Comparison of ENCODE assay signal across 27 cellular contexts in genomic region chr6:125828476-125829039, GRCh38. TPM values are rescaled to one million over a fixed set of nuclear protein-coding genes. Genes with fewer than 3 reads are reported as not detected.
DNase-seq lines count a peak whose midpoint lies in the region; ATAC-seq and TF ChIP-seq lines count a peak whose summit lies in the region.
"Had no signal": no experiment of that assay in that cellular context is flagged by ENCODE, and none has a peak within 500 bp of the region (broad histone marks: within the 10 kb centered on the region; RNA-seq: fewer than 3 reads in every experiment).

No MANE protein-coding gene starts in this region.

- no peak overlapping the region for H3K4me3 ChIP-seq in Loucy (ENCODE audit: low read length, poor library complexity, severe bottlenecking)
- no peak overlapping the region for H3K4me3 ChIP-seq in gastroesophageal sphincter
- H3K4me3 ChIP-seq in vagina = no peak overlapping the region
- H3K4me3 ChIP-seq: pancreas, smooth muscle cell, transverse colon had no signal

- H3K9me2 ChIP-seq in Loucy (replicated peaks; ENCODE audit: low read depth, low read length) = no peaks in the 10 kb centered on the region

- peaks cover 13% of the 10 kb centered on the region for H3K36me3 Mint-ChIP-seq in activated naive CD8-positive, alpha-beta T cell
- peaks cover 11% of the 10 kb centered on the region for H3K36me3 Mint-ChIP-seq in activated naive CD8-positive, alpha-beta T cell treated with anti-CD3 and anti-CD28 coated beads, Interleukin-2, amount 50 U/mL, for 24 hours (ENCODE audit: low read depth)

- H3K27ac ChIP-seq in gastroesophageal sphincter (peak overlapping the region in 3 of 4 donors; percentile 2 to 57 (median 32)), vagina (peak overlapping the region; percentile 23)
- H3K27ac ChIP-seq: pancreas had no signal

- no peak for TF ChIP-seq POLR2A in gastroesophageal sphincter (IDR thresholded peaks at IDR 0.05)
- TF ChIP-seq POLR2A in vagina (IDR thresholded peaks at IDR 0.05) = no peak

- peaks cover 65% of the 10 kb centered on the region for H3K4me1 Mint-ChIP-seq in activated naive CD8-positive, alpha-beta T cell (ENCODE audit: low read depth)
- H3K4me1 Mint-ChIP-seq in activated naive CD8-positive, alpha-beta T cell treated with anti-CD3 and anti-CD28 coated beads, Interleukin-2, amount 50 U/mL, for 24 hours = peaks cover 54% of the 10 kb centered on the region

- DNase-seq in activated naive CD8-positive, alpha-beta T cell treated with anti-CD3 and anti-CD28 coated beads, Interleukin-2, amount 50 U/mL, for 24 hours = no peak
- no peak for DNase-seq in vagina (ENCODE audit: extremely low spot score in 2 of 2)
- no peak for DNase-seq in SIG-M5 (lab: John Stamatoyannopoulos, UW)
- DNase-seq in UCSD-AML1 (lab: John Stamatoyannopoulos, UW; ENCODE audit: unreplicated experiment) = no peak
- DNase-seq: activated CD4-positive, CD25-positive, alpha-beta regulatory T cell; activated naive CD8-positive, alpha-beta T cell treated with anti-CD3 and anti-CD28 coated beads for 36 hours; Calu3; dermis blood vessel endothelial cell; EL; hypothalamus; MM.1S; NCI-H1436; NCI-H2171; NCI-H510A treated with DMSO at 0.1 percent for 48 hours; pancreas; retina; stimulated activated CD4-positive, alpha-beta T cell treated with anti-CD3 and anti-CD28 coated beads, Interleukin-2, amount 100 ng/mL, for 24 hours; SW 1271; transverse colon had no signal

- H3K27me3 Mint-ChIP-seq in activated naive CD8-positive, alpha-beta T cell = no peaks in the 10 kb centered on the region
- H3K27me3 Mint-ChIP-seq in activated naive CD8-positive, alpha-beta T cell treated with anti-CD3 and anti-CD28 coated beads, Interleukin-2, amount 50 U/mL, for 24 hours = no peaks in the 10 kb centered on the region
- H3K27me3 Mint-ChIP-seq: activated CD4-positive, alpha-beta memory T cell treated with anti-CD3 and anti-CD28 coated beads, Interleukin-2, amount 10 ng/mL, durations not matched to agents 7 days and 5 days; activated naive CD8-positive, alpha-beta T cell treated with anti-CD3 and anti-CD28 coated beads for 36 hours; activated T-helper 17 cell treated with anti-CD3 and anti-CD28 coated beads, Interleukin-2, amount 50 U/mL, for 72 hours had no signal

- peak overlapping the region; percentile 70 for H3K4me2 ChIP-seq in Loucy (ENCODE audit: low read depth, low read length, poor library complexity, severe bottlenecking)
- H3K4me2 ChIP-seq: smooth muscle cell had no signal

- intact Hi-C loops in vagina (cut with DNase I) = no loop called here

- H3K9me3 ChIP-seq in Loucy (ENCODE audit: insufficient read depth, low read depth, low read length) (no peaks in the 10 kb centered on the region), gastroesophageal sphincter (no peaks in the 10 kb centered on the region), vagina (no peaks in the 10 kb centered on the region)
- H3K9me3 ChIP-seq: pancreas, transverse colon had no signal

- no peak overlapping the region for H3K9ac ChIP-seq in Loucy (ENCODE audit: low read depth, low read length, poor library complexity, severe bottlenecking)

- no peak for ATAC-seq in activated naive CD8-positive, alpha-beta T cell treated with anti-CD3 and anti-CD28 coated beads, Interleukin-2, amount 50 U/mL, for 24 hours
- ATAC-seq in gastroesophageal sphincter = peak; percentile 57
- ATAC-seq: HCT116, Panc1 had no signal

- H3K79me2 ChIP-seq in Loucy (ENCODE audit: insufficient read depth, low read length) = peaks cover 44% of the 10 kb centered on the region

- H3K27me3 ChIP-seq in Loucy (ENCODE audit: insufficient read depth, low read length, poor library complexity, severe bottlenecking) = no peaks in the 10 kb centered on the region
- H3K27me3 ChIP-seq in gastroesophageal sphincter = no peaks in the 10 kb centered on the region
- H3K27me3 ChIP-seq in vagina = no peaks in the 10 kb centered on the region
- H3K27me3 ChIP-seq: pancreas, transverse colon had no signal

- peak overlapping the region; percentile 0 for H3K27ac Mint-ChIP-seq in activated naive CD8-positive, alpha-beta T cell
- no peak overlapping the region for H3K27ac Mint-ChIP-seq in activated naive CD8-positive, alpha-beta T cell treated with anti-CD3 and anti-CD28 coated beads, Interleukin-2, amount 50 U/mL, for 24 hours
- H3K27ac Mint-ChIP-seq: activated naive CD8-positive, alpha-beta T cell treated with anti-CD3 and anti-CD28 coated beads for 36 hours had no signal

- H2AFZ ChIP-seq in Loucy (ENCODE audit: low read length) = no peak overlapping the region

- H3K9me3 Mint-ChIP-seq in activated naive CD8-positive, alpha-beta T cell (ENCODE audit: low read depth) = no peaks in the 10 kb centered on the region
- H3K9me3 Mint-ChIP-seq in activated naive CD8-positive, alpha-beta T cell treated with anti-CD3 and anti-CD28 coated beads, Interleukin-2, amount 50 U/mL, for 24 hours = no peaks in the 10 kb centered on the region
- H3K9me3 Mint-ChIP-seq: activated CD4-positive, alpha-beta memory T cell treated with anti-CD3 and anti-CD28 coated beads, Interleukin-2, amount 10 ng/mL, durations not matched to agents 7 days and 5 days; activated naive CD8-positive, alpha-beta T cell treated with anti-CD3 and anti-CD28 coated beads for 36 hours; activated T-helper 17 cell treated with anti-CD3 and anti-CD28 coated beads, Interleukin-2, amount 50 U/mL, for 72 hours had no signal

- H4K20me1 ChIP-seq in Loucy (ENCODE audit: insufficient read depth, low read length, poor library complexity, severe bottlenecking) = no peaks in the 10 kb centered on the region

- 79 to 94% methylated on average over 2 of the region's 2 CpGs for WGBS in gastroesophageal sphincter (ENCODE audit: low coverage in 1 of 2), 2 donors

- H3F3A ChIP-seq in Loucy (ENCODE audit: low read depth) = peaks cover 3% of the 10 kb centered on the region

- H3K36me3 ChIP-seq in Loucy (ENCODE audit: insufficient read depth, low read length) (no peaks in the 10 kb centered on the region), gastroesophageal sphincter (no peaks in the 10 kb centered on the region), vagina (no peaks in the 10 kb centered on the region)
- H3K36me3 ChIP-seq: pancreas, transverse colon had no signal

- no peak for TF ChIP-seq EP300 in gastroesophageal sphincter (IDR thresholded peaks at IDR 0.05)

- H3K4me3 Mint-ChIP-seq in activated naive CD8-positive, alpha-beta T cell = no peak overlapping the region
- no peak overlapping the region for H3K4me3 Mint-ChIP-seq in activated naive CD8-positive, alpha-beta T cell treated with anti-CD3 and anti-CD28 coated beads, Interleukin-2, amount 50 U/mL, for 24 hours
- H3K4me3 Mint-ChIP-seq: activated CD4-positive, alpha-beta memory T cell treated with anti-CD3 and anti-CD28 coated beads, Interleukin-2, amount 10 ng/mL, durations not matched to agents 7 days and 5 days; activated naive CD8-positive, alpha-beta T cell treated with anti-CD3 and anti-CD28 coated beads for 36 hours had no signal

- H3K4me1 ChIP-seq in Loucy (ENCODE audit: insufficient read depth, low read length, poor library complexity, severe bottlenecking) (peaks cover 57% of the 10 kb centered on the region), gastroesophageal sphincter (peaks cover 2 to 21% (median 11%) of the 10 kb centered on the region in 3 donors), vagina (peaks cover 13% of the 10 kb centered on the region)

- TF ChIP-seq CTCF in Loucy (conservative IDR thresholded peaks at IDR 0.05; ENCODE audit: low read length) (no peak), gastroesophageal sphincter (IDR thresholded peaks at IDR 0.05) (no peak), vagina (IDR thresholded peaks at IDR 0.05) (no peak)

RNA-seq across cellular contexts. Expression of gene NCOA7, which starts 37.8 kb away (rescaled TPM):
- total RNA-seq in gastroesophageal sphincter (10 to 100 TPM; 18.1 to 31.4 (median 26.7) TPM), vagina (48.6 TPM)
